12 cellular contexts compared by ENCODE assay signal in the genomic region with DNA sequence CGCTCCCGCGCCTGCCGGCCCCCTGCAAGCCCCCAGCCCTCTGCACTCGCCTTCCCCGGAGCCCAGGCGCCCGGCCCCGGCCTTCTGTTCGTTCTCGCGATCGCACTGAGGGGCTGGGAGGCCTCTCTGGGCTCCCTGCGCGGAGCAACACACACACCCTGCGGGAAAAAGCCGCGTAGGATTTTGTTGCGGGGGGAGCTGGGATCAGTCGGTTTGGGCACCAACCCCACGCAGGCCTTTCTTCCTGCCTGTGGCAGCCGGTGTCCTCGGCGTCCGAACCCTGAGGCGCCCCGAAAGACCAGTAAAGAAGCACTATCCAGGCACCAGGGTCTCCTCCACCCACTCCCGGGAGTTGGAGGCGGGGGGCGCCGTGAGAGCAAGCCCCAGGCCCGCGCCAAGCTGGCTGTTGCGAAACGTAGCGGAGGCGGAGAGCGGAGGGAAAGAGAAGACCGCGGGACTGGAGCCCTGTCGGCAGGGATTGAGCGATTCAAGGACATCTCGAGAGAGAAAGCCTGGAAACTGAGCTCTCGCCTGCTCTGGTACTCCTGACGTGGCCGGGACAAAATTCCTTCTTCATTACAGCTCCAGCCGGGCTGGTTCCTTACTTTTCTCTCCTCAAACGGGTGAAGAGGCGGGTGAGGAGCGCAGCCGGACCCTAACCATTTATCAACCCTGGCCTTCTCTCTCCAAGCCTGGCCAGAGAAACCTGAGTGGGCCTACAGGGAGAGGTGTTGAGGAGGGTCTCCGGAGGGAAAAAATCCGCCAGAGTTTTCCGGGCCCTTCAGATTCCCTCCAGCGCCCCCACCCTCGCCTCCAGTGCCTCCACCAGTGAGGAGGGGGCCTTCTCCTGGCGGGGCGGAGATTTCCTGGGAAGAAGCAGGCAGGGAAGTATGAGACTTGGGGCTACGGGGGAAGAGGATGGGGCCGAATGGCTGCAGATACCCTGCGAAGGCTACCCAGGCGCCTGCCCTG. TPM values are rescaled to one million over a fixed set of nuclear protein-coding genes. Genes with fewer than 3 reads are reported as not detected.
DNase-seq lines count a peak whose midpoint lies in the region; ATAC-seq and TF ChIP-seq lines count a peak whose summit lies in the region.
"Had no signal": no experiment of that assay in that cellular context is flagged by ENCODE, and none has a peak within 500 bp of the region (broad histone marks: within the 10 kb centered on the region; RNA-seq: fewer than 3 reads in every experiment).

No MANE protein-coding gene starts in this region.

- peak overlapping the region; percentile 79 for H2AK5ac ChIP-seq in mesenchymal stem cell (ENCODE audit: low read length, severe bottlenecking)

- intact Hi-C loops in testis (cut with DNase I; ENCODE audit: low total_unique reads) = loop anchor here (5.0 kb wide), 1 partner anchor 161 kb away; no protein-coding TSS in a partner anchor

- H3K36me3 ChIP-seq in mesenchymal stem cell (ENCODE audit: control insufficient read depth in 1 of 2, insufficient read depth in 2 of 2, low read depth in 1 of 2, low read length in 2 of 2) = peaks cover 7 to 25% of the 10 kb centered on the region in 2 experiments
- no peaks in the 10 kb centered on the region for H3K36me3 ChIP-seq in testis (ENCODE audit: low read depth, missing control alignments)
- H3K36me3 ChIP-seq: neutrophil had no signal

- H2AFZ ChIP-seq in mesenchymal stem cell (ENCODE audit: low read depth, low read length) = no peak overlapping the region

- H3K9ac ChIP-seq in mesenchymal stem cell (ENCODE audit: low read length) = peak overlapping the region; percentile 96

- H3K14ac ChIP-seq in mesenchymal stem cell (ENCODE audit: low read length in 2 of 2) = peak overlapping the region; percentile 44 to 87

- H2BK120ac ChIP-seq in mesenchymal stem cell (ENCODE audit: low read depth, low read length) = peak overlapping the region; percentile 85

- no peak for TF ChIP-seq POLR2A in testis (IDR thresholded peaks at IDR 0.05)

- peak overlapping the region; percentile 96 for H4K8ac ChIP-seq in mesenchymal stem cell (ENCODE audit: low read length)

- H3K4me2 ChIP-seq in mesenchymal stem cell (ENCODE audit: low read length, poor library complexity, severe bottlenecking) = peak overlapping the region; percentile 64

- H2BK5ac ChIP-seq in mesenchymal stem cell (ENCODE audit: low read depth, low read length, poor library complexity, severe bottlenecking) = peak overlapping the region; percentile 73

- ATAC-seq in GM21515 (IDR thresholded peaks at IDR 0.05; ENCODE audit: unreplicated experiment) = no peak
- ATAC-seq: PC-3; stimulated activated naive CD8-positive, alpha-beta T cell treated with anti-CD3 and anti-CD28 coated beads, Interleukin-15, amount 100 ng/mL, for 72 hours had no signal

- H3K4me3 ChIP-seq in mesenchymal stem cell (ENCODE audit: insufficient read depth in 1 of 2, low read depth in 1 of 2, low read length in 2 of 2) (peak overlapping the region; percentile 52 to 86), testis (peak overlapping the region; percentile 39 to 51)

- H3K4me1 ChIP-seq in mesenchymal stem cell (ENCODE audit: control insufficient read depth, insufficient read depth, low read depth, low read length) (peaks cover 45% of the 10 kb centered on the region), testis (peaks cover 26% of the 10 kb centered on the region)

- no peak for TF ChIP-seq CTCF in testis (IDR thresholded peaks at IDR 0.05)
- no peak for TF ChIP-seq CTCF in GM20000 (IDR thresholded peaks at IDR 0.05; ENCODE audit: extremely low read depth, missing control alignments)

- 16% methylated on average over 48 of the region's 62 CpGs for WGBS in mesenchymal stem cell
- 19 to 37% methylated on average over 45 to 62 of the region's 62 CpGs for WGBS in testis, 2 donors

- peak overlapping the region; percentile 87 to 98 for H3K18ac ChIP-seq in mesenchymal stem cell (ENCODE audit: low read depth in 1 of 2, low read length in 2 of 2)

- H3K27ac ChIP-seq in mesenchymal stem cell (ENCODE audit: low read length, poor library complexity, severe bottlenecking) (peak overlapping the region; percentile 69), testis (peak overlapping the region; percentile 80 to 89)
- H3K27ac ChIP-seq: neutrophil had no signal

- DNase-seq in DMS53 (lab: John Stamatoyannopoulos, UW) = peak; percentile 43
- no peak for DNase-seq in DMS53 treated with DMSO at 0.1 percent for 48 hours (lab: John Stamatoyannopoulos, UW; ENCODE audit: unreplicated experiment)
- peak; percentile 71 for DNase-seq in ecto neural progenitor cell (ENCODE audit: low spot score)
- peak; percentile 92 for DNase-seq in mesenchymal stem cell
- DNase-seq in testis = peak; percentile 51
- DNase-seq in NCI-H187 (lab: John Stamatoyannopoulos, UW) = no peak
- no peak for DNase-seq in GM20000 (ENCODE audit: low spot score)
- DNase-seq: PC-3; stimulated activated CD4-positive, alpha-beta T cell treated with anti-CD3 and anti-CD28 coated beads, Interleukin-4, amount 100 ng/mL, for 1 hour; stimulated activated naive CD8-positive, alpha-beta T cell treated with anti-CD3 and anti-CD28 coated beads, Interleukin-15, amount 100 ng/mL, for 72 hours had no signal

- H3K9me3 ChIP-seq in mesenchymal stem cell (ENCODE audit: control insufficient read depth, low read length) (no peaks in the 10 kb centered on the region), testis (no peaks in the 10 kb centered on the region)

- H2BK15ac ChIP-seq in mesenchymal stem cell (ENCODE audit: low read depth, poor library complexity, severe bottlenecking) = peak overlapping the region; percentile 88

- H3K79me1 ChIP-seq in mesenchymal stem cell (replicated peaks; ENCODE audit: low read length, poor library complexity, severe bottlenecking) = peaks cover 11% of the 10 kb centered on the region

- peak overlapping the region in 1 of 2 experiments; percentile 66 for H2BK12ac ChIP-seq in mesenchymal stem cell (ENCODE audit: low read length in 2 of 2)

- H3K23ac ChIP-seq in mesenchymal stem cell (ENCODE audit: low read length in 2 of 2) = peak overlapping the region in 1 of 2 experiments; percentile 83

- peak overlapping the region; percentile 88 for H4K91ac ChIP-seq in mesenchymal stem cell (ENCODE audit: low read length)

- H3K27me3 ChIP-seq in mesenchymal stem cell (ENCODE audit: control insufficient read depth in 1 of 2, insufficient read depth in 1 of 2, low read length in 2 of 2) (no peaks in the 10 kb centered on the region), testis (no peaks in the 10 kb centered on the region)

- peak overlapping the region; percentile 85 to 97 for H3K4ac ChIP-seq in mesenchymal stem cell (ENCODE audit: low read depth in 1 of 2, low read length in 2 of 2)

RNA-seq across cellular contexts. Expression of a gene that starts 1.7 kb away (rescaled TPM):
- polyA plus RNA-seq in mesenchymal stem cell (2013, experiment 1 of 2) = 0.30 TPM
- polyA plus RNA-seq in mesenchymal stem cell (2013, experiment 2 of 2) = 0.27 TPM
- 1 to 10 TPM; 1.9 to 5.5 TPM for total RNA-seq in testis
- polyA plus RNA-seq in testis (ENCODE audit: insufficient read depth, low read depth, low replicate concordance) = 1.3 TPM

RNA-seq across cellular contexts. Expression of a gene that starts 2.9 kb away (rescaled TPM):
- polyA plus RNA-seq in mesenchymal stem cell (2013, experiment 1 of 2) = 49.1 TPM
- polyA plus RNA-seq in mesenchymal stem cell (2013, experiment 2 of 2) = 49.1 TPM
- total RNA-seq in testis = 1 to 10 TPM; 1.9 to 4.0 TPM
- polyA plus RNA-seq in testis (ENCODE audit: insufficient read depth, low read depth, low replicate concordance) = 5.4 TPM

RNA-seq across cellular contexts. Expression of a gene that starts 22.4 kb away (rescaled TPM):
- polyA plus RNA-seq in mesenchymal stem cell (2013, experiment 1 of 2) = 66.4 TPM
- polyA plus RNA-seq in mesenchymal stem cell (2013, experiment 2 of 2) = 67.1 TPM
- total RNA-seq in testis = 1 to 10 TPM in 1 of 2 donors, under 1 TPM in 1; 0.81 to 1.2 TPM
- 2.4 TPM for polyA plus RNA-seq in testis (ENCODE audit: insufficient read depth, low read depth, low replicate concordance)

RNA-seq across cellular contexts. Expression of a gene that starts 22.5 kb away (rescaled TPM):
- 6.4 TPM for polyA plus RNA-seq in mesenchymal stem cell (2013, experiment 1 of 2)
- 7.0 TPM for polyA plus RNA-seq in mesenchymal stem cell (2013, experiment 2 of 2)
- 1 to 10 TPM; 3.0 to 3.1 TPM for total RNA-seq in testis
- 4.3 TPM for polyA plus RNA-seq in testis (ENCODE audit: insufficient read depth, low read depth, low replicate concordance)

RNA-seq across cellular contexts. Expression of a gene that starts 31.2 kb away (rescaled TPM):
- 18.0 TPM for polyA plus RNA-seq in mesenchymal stem cell (2013, experiment 1 of 2)
- 18.5 TPM for polyA plus RNA-seq in mesenchymal stem cell (2013, experiment 2 of 2)
- total RNA-seq in testis = 1 to 10 TPM; 6.6 to 7.8 TPM
- 2.4 TPM for polyA plus RNA-seq in testis (ENCODE audit: insufficient read depth, low read depth, low replicate concordance)

Comparison
In these comparisons a context has a peak if more than half of its experiments do, and no peak if none do; other contexts are left out.
1. DNase-seq: peak in DMS53 (single experiment), ecto neural progenitor cell (single experiment), mesenchymal stem cell (single experiment) and testis (single experiment); none in DMS53 treated with DMSO at 0.1 percent for 48 hours (single experiment), NCI-H187 (0 of 2) and GM20000 (single experiment).